ENCODE assay signal across 7 cellular contexts in the genomic region with DNA sequence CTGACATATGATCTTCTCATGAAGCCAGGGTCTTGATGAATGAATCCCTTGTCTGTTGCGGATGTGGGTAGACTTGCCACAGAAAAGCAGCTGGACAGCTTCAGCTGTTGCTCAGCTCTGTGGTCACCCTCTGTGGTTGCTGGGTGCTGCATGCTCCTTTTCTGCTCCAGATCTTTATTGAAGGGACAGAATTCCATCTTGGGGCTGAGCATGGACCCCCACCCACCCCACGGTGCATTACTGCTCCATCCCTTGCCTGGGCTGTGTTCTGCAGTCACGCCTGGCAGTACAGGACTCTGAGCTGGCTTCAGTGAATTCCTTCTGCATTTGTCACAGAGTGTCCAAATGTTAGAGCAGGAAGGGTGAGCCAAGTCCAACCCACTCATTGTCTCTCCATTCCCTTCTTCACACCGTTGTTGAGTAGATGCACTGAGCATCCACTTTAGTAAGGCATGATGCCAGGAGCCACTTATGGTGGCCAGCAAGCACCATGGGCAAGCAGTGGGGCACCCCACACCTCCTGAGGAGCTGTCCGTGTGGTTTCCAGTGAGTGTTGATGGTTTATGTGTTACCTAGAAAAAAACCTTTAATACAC. TPM values are rescaled to one million over a fixed set of nuclear protein-coding genes. Genes with fewer than 3 reads are reported as not detected.
A peak's percentile ranks its signal among the peaks of the same experiment; 100 is the strongest.
DNase-seq lines count a peak whose midpoint lies in the region; ATAC-seq and TF ChIP-seq lines count a peak whose summit lies in the region.

No MANE protein-coding gene starts in this region.

- H3K4me3 Mint-ChIP-seq in HFFc6: peak overlapping the region; percentile 49

- no peaks in the 10 kb centered on the region for H3K27me3 ChIP-seq in SJCRH30
- no peaks in the 10 kb centered on the region for H3K27me3 ChIP-seq in gastroesophageal sphincter
- H3K27me3 ChIP-seq in smooth muscle cell (ENCODE audit: low read depth): no peaks in the 10 kb centered on the region

- peak overlapping the region; percentile 15 for H3K4me3 ChIP-seq in SJCRH30
- H3K4me3 ChIP-seq in gastroesophageal sphincter: no peak overlapping the region
- H3K4me3 ChIP-seq in smooth muscle cell: no peak overlapping the region

- TF ChIP-seq CTCF in HFFc6 (IDR thresholded peaks at IDR 0.05): no peak
- TF ChIP-seq CTCF in gastroesophageal sphincter (IDR thresholded peaks at IDR 0.05): no peak
- TF ChIP-seq CTCF in smooth muscle cell (IDR thresholded peaks at IDR 0.05; ENCODE audit: borderline replicate concordance, insufficient read depth, poor library complexity, severe bottlenecking): no peak

- peaks cover 19% of the 10 kb centered on the region for H3F3A ChIP-seq in smooth muscle cell (ENCODE audit: low read depth)

- H3K4me1 ChIP-seq in SJCRH30 (peaks cover 40% of the 10 kb centered on the region), gastroesophageal sphincter (peaks cover 0 to 14% (median 3%) of the 10 kb centered on the region in 3 donors), smooth muscle cell (ENCODE audit: low read depth) (peaks cover 25% of the 10 kb centered on the region)

- H3K27me3 Mint-ChIP-seq in HFFc6 (ENCODE audit: insufficient read depth): peaks cover 3% of the 10 kb centered on the region; the same call in 1 of the 2 replicates

- peak; percentile 83 for DNase-seq in HFFc6
- peak; percentile 98 to 99 for DNase-seq in SJCRH30
- DNase-seq in smooth muscle cell (lab: John Stamatoyannopoulos, UW; ENCODE audit: unreplicated experiment): no peak
- DNase-seq in head of caudate nucleus: no peak
- no peak for DNase-seq in cerebellar nuclear complex (lab: John Stamatoyannopoulos, UW)

- no peak for TF ChIP-seq POLR2A in gastroesophageal sphincter (IDR thresholded peaks at IDR 0.05)

- H3K4me2 ChIP-seq in smooth muscle cell: peak overlapping the region; percentile 50

- no peak overlapping the region for H3K9ac ChIP-seq in smooth muscle cell (ENCODE audit: low read depth)

- intact Hi-C loops in head of caudate nucleus (cut with DNase I): no loop called here

- ATAC-seq in gastroesophageal sphincter (peak; percentile 76), GM19463 (IDR thresholded peaks at IDR 0.05; ENCODE audit: unreplicated experiment) (no peak)

- no peak overlapping the region for H2AFZ ChIP-seq in smooth muscle cell (ENCODE audit: low read depth)

- peak overlapping the region; percentile 94 for H3K27ac ChIP-seq in SJCRH30
- H3K27ac ChIP-seq in gastroesophageal sphincter: no peak overlapping the region
- peak overlapping the region; percentile 75 for H3K27ac ChIP-seq in smooth muscle cell (ENCODE audit: low read depth)

- H3K79me2 ChIP-seq in smooth muscle cell (ENCODE audit: low read depth): no peaks in the 10 kb centered on the region

- peaks cover 63% of the 10 kb centered on the region for H3K4me1 Mint-ChIP-seq in HFFc6 (ENCODE audit: low read depth)

- no peaks in the 10 kb centered on the region for H3K36me3 Mint-ChIP-seq in HFFc6 (ENCODE audit: low read depth)

- no peaks in the 10 kb centered on the region for H3K9me3 Mint-ChIP-seq in HFFc6

- H3K36me3 ChIP-seq in SJCRH30: no peaks in the 10 kb centered on the region
- H3K36me3 ChIP-seq in gastroesophageal sphincter: no peaks in the 10 kb centered on the region
- no peaks in the 10 kb centered on the region for H3K36me3 ChIP-seq in smooth muscle cell (ENCODE audit: low read depth)

- 0 to 40% methylated on average over 2 of the region's 5 CpGs for WGBS in gastroesophageal sphincter (ENCODE audit: low coverage in 1 of 2), 2 donors
- 24% methylated on average over 5 of the region's 5 CpGs for WGBS in smooth muscle cell (ENCODE audit: low lambda C conversion rate)

- TF ChIP-seq EP300 in gastroesophageal sphincter (IDR thresholded peaks at IDR 0.05): no peak

- H3K9me3 ChIP-seq in SJCRH30 (replicated peaks) (no peaks in the 10 kb centered on the region), gastroesophageal sphincter (no peaks in the 10 kb centered on the region), smooth muscle cell (replicated peaks; ENCODE audit: low read depth) (no peaks in the 10 kb centered on the region)

- H3K27ac Mint-ChIP-seq in HFFc6: peak overlapping the region; percentile 72

- no peaks in the 10 kb centered on the region for H4K20me1 ChIP-seq in smooth muscle cell (ENCODE audit: low read depth)

RNA-seq across cellular contexts. Expression of a gene that starts 14.5 kb away (rescaled TPM):
- total RNA-seq in HFFc6 (2021; fragmentation: NEBNext Ultra II Directional; extraction: Animal tissue kit (Norgen Biotek cat#: 25700)): under 1 TPM in 2 of 6 experiments, not detected in 4; 0.33 TPM
- 3.7 and 3.8 TPM in 2 replicates for total RNA-seq in SJCRH30 (2014; rRNA removed; shearing (Covaris generic))
- total RNA-seq in gastroesophageal sphincter (1 to 10 TPM in 1 of 4 donors, not detected in 3; 2.2 TPM), smooth muscle cell (175 and 181 TPM in 2 replicates)
- polyA plus RNA-seq in smooth muscle cell: 15.2 and 85.3 TPM in 2 replicates

Comparison
In these comparisons a context has a peak if more than half of its experiments do, and no peak if none do; other contexts are left out.
1. DNase-seq: peak in HFFc6 (single experiment) and SJCRH30 (2 of 2); none in smooth muscle cell (single experiment), head of caudate nucleus (0 of 42) and cerebellar nuclear complex (0 of 2).
2. H3K27ac ChIP-seq: peak in SJCRH30 (single experiment) and smooth muscle cell (single experiment); none in gastroesophageal sphincter (0 of 4).
3. RNA of a gene that starts 14.5 kb away (total RNA-seq): 175 to 181 TPM in smooth muscle cell; 3.7 to 3.8 TPM in SJCRH30, 0.33 TPM in HFFc6 and 2.2 TPM in gastroesophageal sphincter; every median in the first group is over 10 times any median in the second.